In genomic region chr2:99484205-99484604, GRCh38 we compare ENCODE assay signal across 19 cellular contexts.
"Had no signal": no experiment of that assay in that cellular context is flagged by ENCODE, and none has a peak within 500 bp of the region (broad histone marks: within the 10 kb centered on the region; RNA-seq: fewer than 3 reads in every experiment).

No MANE protein-coding gene starts in this region.

- H3K27ac ChIP-seq: neutrophil, pancreas, thoracic aorta, WERI-Rb-1 had no signal

- H3K27me3 ChIP-seq: neutrophil, pancreas had no signal

- ATAC-seq: left ventricle myocardium superior; naive thymus-derived CD4-positive, alpha-beta T cell; pancreas; sciatic nerve; stimulated activated memory B cell treated with anti-CD40 and anti-IgM and Interleukin-4, amounts not matched to agents 10 μg/mL and 1 μg/mL and 100 μg/mL, for 72 hours had no signal

- H3K4me3 ChIP-seq: pancreas, thoracic aorta had no signal

- DNase-seq: activated CD4-positive, alpha-beta T cell treated with anti-CD3 and anti-CD28 coated beads, Interleukin-2, amount 50 U/mL, for 4 hours; activated naive CD8-positive, alpha-beta T cell treated with anti-CD3 and anti-CD28 coated beads for 36 hours; amniotic stem cell; caudate nucleus; erythroblast; head of caudate nucleus; kidney glomerular epithelial cell; left ventricle myocardium superior; naive thymus-derived CD4-positive, alpha-beta T cell; pancreas; stimulated activated CD4-positive, alpha-beta T cell treated with anti-CD3 and anti-CD28 coated beads, Interleukin-4, amount 100 ng/mL, for 24 hours; SW 1271; T-helper 2 cell; WERI-Rb-1 had no signal

- H3K9me3 ChIP-seq: neutrophil, pancreas, thoracic aorta had no signal

- H3K36me3 ChIP-seq: neutrophil, pancreas, thoracic aorta had no signal

- FAIRE-seq: frontal cortex, pancreas had no signal
